Comparison of ENCODE assay signal across 8 cellular contexts in genomic region chr20:50744143-50744792, GRCh38. TPM values are rescaled to one million over a fixed set of nuclear protein-coding genes. Genes with fewer than 3 reads are reported as not detected.
DNase-seq lines count a peak whose midpoint lies in the region; ATAC-seq and TF ChIP-seq lines count a peak whose summit lies in the region.

No MANE protein-coding gene starts in this region.

- H3K27ac Mint-ChIP-seq in immature natural killer cell = no peak overlapping the region

- WGBS in thymus = 95% methylated on average over 15 of the region's 15 CpGs

- H3K36me3 ChIP-seq in BJ (ENCODE audit: control insufficient read depth, insufficient read depth, low read length) (no peaks in the 10 kb centered on the region), breast epithelium (no peaks in the 10 kb centered on the region), thymus (ENCODE audit: control insufficient read depth, insufficient read depth) (peaks cover 7% of the 10 kb centered on the region)

- TF ChIP-seq CTCF in BJ (IDR thresholded peaks at IDR 0.05; ENCODE audit: insufficient read depth, low read depth, low read length) (peak; percentile 51), LNCaP clone FGC (IDR thresholded peaks at IDR 0.05; ENCODE audit: control insufficient read depth, extremely low read depth, insufficient read depth) (peak; percentile 37; the same call in 1 of the 2 replicates), breast epithelium (IDR thresholded peaks at IDR 0.05) (no peak)

- CTCF ChIA-PET in BJ (lab: Yijun Ruan, JAX) = interaction anchor here (0.6 to 4.1 kb wide), 20 partner anchors 9 to 247 kb away, joined by 3 to 45 read pairs (median 3); no protein-coding TSS in a partner anchor

- peak; percentile 66 for DNase-seq in BJ (ENCODE audit: low read depth)
- peak; percentile 52 for DNase-seq in LNCaP clone FGC (ENCODE audit: low read depth)
- peak in 1 of 2 donors; percentile 78 for DNase-seq in breast epithelium (ENCODE audit: low spot score in 2 of 2)
- DNase-seq in left lobe of liver (ENCODE audit: low spot score) = peak; percentile 78
- no peak for DNase-seq in retina
- DNase-seq in immature natural killer cell = no peak

- no peak overlapping the region for H3K4me3 ChIP-seq in BJ (ENCODE audit: low read depth, low read length)
- H3K4me3 ChIP-seq in LNCaP clone FGC (ENCODE audit: low read depth, low read length) = no peak overlapping the region
- peak overlapping the region in 1 of 3 donors; percentile 16 for H3K4me3 ChIP-seq in breast epithelium
- H3K4me3 ChIP-seq in thymus (ENCODE audit: low read length) = no peak overlapping the region

- no peaks in the 10 kb centered on the region for H3K9me3 Mint-ChIP-seq in immature natural killer cell

- POLR2A ChIA-PET in BJ (lab: Charles Lee) = interaction anchor here (0.6 kb wide), 1 partner anchor 201 kb away, joined by 7 read pairs; no protein-coding TSS in a partner anchor

- peaks cover 9 to 17% of the 10 kb centered on the region in 2 donors for H3K4me1 Mint-ChIP-seq in immature natural killer cell

- H3K4me3 Mint-ChIP-seq in immature natural killer cell = no peak overlapping the region

- no peak for TF ChIP-seq POLR2A in breast epithelium (IDR thresholded peaks at IDR 0.05)

- H3K36me3 Mint-ChIP-seq in immature natural killer cell = peaks cover 4 to 8% (median 6%) of the 10 kb centered on the region in 3 donors

- H3K27ac ChIP-seq in breast epithelium (peak overlapping the region; percentile 86 to 90), thymus (ENCODE audit: low read depth) (peak overlapping the region; percentile 70)

- no peaks in the 10 kb centered on the region for H3K27me3 Mint-ChIP-seq in immature natural killer cell (ENCODE audit: low read depth in 3 of 3)

- ATAC-seq in left lobe of liver (peak; percentile 86), GM21528 (IDR thresholded peaks at IDR 0.05; ENCODE audit: low FRiP score, unreplicated experiment) (no peak)

- H3K9me3 ChIP-seq in breast epithelium (no peaks in the 10 kb centered on the region), thymus (ENCODE audit: control insufficient read depth) (no peaks in the 10 kb centered on the region)

- H3K4me1 ChIP-seq in breast epithelium (peaks cover 0 to 11% of the 10 kb centered on the region in 2 donors), thymus (ENCODE audit: control insufficient read depth, insufficient read depth, low read length) (no peaks in the 10 kb centered on the region)

- H3K27me3 ChIP-seq in BJ (ENCODE audit: control insufficient read depth, insufficient read depth, low read length) (no peaks in the 10 kb centered on the region), breast epithelium (no peaks in the 10 kb centered on the region), thymus (ENCODE audit: control insufficient read depth, insufficient read depth) (no peaks in the 10 kb centered on the region)

- intact Hi-C loops in breast epithelium (cut with DNase I; ENCODE audit: low total_unique reads) = no loop called here

RNA-seq across cellular contexts. Expression of gene PARD6B, which starts 12.9 kb away (rescaled TPM):
- polyA plus RNA-seq in BJ (2011; rRNA removed) (0.11 and 0.27 TPM in 2 replicates), thymus (3.7 TPM), immature natural killer cell (1 to 10 TPM in 1 of 3 donors, under 1 TPM in 2; 0.38 to 1.1 (median 0.96) TPM)
- 0.46 and 0.57 TPM in 2 replicates for polyA minus RNA-seq in BJ (2011; rRNA and poly(A)+ RNA removed)
- total RNA-seq in breast epithelium (10 to 100 TPM in 2 of 3 donors, 1 to 10 TPM in 1; 1.4 to 30.6 (median 13.4) TPM), left lobe of liver (10.9 TPM)

RNA-seq across cellular contexts. Expression of gene BCAS4, which starts 50.6 kb away (rescaled TPM):
- polyA plus RNA-seq in BJ (2011; rRNA removed) = 22.6 and 31.6 TPM in 2 replicates
- 6.5 and 6.6 TPM in 2 replicates for polyA minus RNA-seq in BJ (2011; rRNA and poly(A)+ RNA removed)
- total RNA-seq in breast epithelium = 10 to 100 TPM in 2 of 3 donors, 1 to 10 TPM in 1; 6.6 to 22.2 (median 10.5) TPM
- total RNA-seq in left lobe of liver = 0.83 TPM
- 14.5 TPM for polyA plus RNA-seq in thymus
- 10 to 100 TPM; 19.1 to 29.1 (median 24.1) TPM for polyA plus RNA-seq in immature natural killer cell

RNA-seq across cellular contexts. Expression of gene RIPOR3, which starts 52.9 kb away (rescaled TPM):
- polyA plus RNA-seq in BJ (2011; rRNA removed) = 0.44 and 1.2 TPM in 2 replicates
- polyA minus RNA-seq in BJ (2011; rRNA and poly(A)+ RNA removed) = 0.15 and 1.00 TPM in 2 replicates
- 10 to 100 TPM in 2 of 3 donors, 1 to 10 TPM in 1; 4.5 to 35.5 (median 26.9) TPM for total RNA-seq in breast epithelium
- total RNA-seq in left lobe of liver = 20.1 TPM
- 23.4 TPM for polyA plus RNA-seq in thymus
- 1 to 10 TPM in 2 of 3 donors, under 1 TPM in 1; 0.41 to 1.2 (median 1.0) TPM for polyA plus RNA-seq in immature natural killer cell

Comparison
In these comparisons a context has a peak if more than half of its experiments do, and no peak if none do; other contexts are left out.
1. DNase-seq: peak in BJ (single experiment), LNCaP clone FGC (single experiment) and left lobe of liver (single experiment); none in retina (single experiment) and immature natural killer cell (0 of 3).
2. CTCF ChIP-seq: peak in BJ (single experiment) and LNCaP clone FGC (single experiment); none in breast epithelium (0 of 3).
3. RNA of gene RIPOR3, which starts 52.9 kb away (polyA plus RNA-seq): 23.4 TPM in thymus (single experiment); 0.44 to 1.2 TPM in BJ and 0.41 to 1.2 TPM in immature natural killer cell; every median in the first group is over 10 times any median in the second.